In the genomic region with DNA sequence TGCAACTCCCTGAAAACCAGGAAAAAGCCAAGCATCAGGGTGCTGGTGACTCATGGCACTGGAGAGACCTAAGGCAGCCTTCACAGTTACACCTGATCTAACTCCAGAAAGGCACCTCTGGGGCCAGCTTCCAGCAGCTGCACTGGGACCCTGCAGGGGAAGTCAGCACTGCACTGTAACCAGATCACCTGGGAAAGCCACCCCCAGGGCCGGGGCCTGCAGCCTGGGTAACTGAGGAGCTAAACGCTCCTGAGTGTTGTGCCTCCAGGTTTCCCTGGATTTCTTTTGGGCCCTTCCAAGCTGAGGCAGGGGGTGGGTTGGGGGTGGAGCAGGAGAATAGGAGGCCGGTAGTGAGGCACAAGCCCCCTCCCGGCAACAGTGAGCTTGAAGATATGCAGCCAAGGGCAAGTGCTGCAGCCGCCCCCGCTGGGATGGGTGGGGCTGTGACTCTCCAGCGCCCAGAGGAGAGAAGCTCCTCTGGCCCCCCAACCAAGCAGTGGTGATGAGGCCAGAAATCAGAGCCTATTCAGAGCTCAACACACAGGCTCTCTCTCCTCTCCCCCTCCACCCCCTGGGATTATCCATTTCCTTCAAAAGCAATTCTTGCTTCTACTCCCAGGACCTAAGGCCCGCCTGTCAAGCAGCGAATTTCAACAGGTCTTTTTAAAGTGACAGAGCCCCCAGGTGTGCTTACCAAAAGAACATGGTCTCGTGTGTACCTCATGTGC, we compare ENCODE assay signal across 13 cellular contexts. TPM values are rescaled to one million over a fixed set of nuclear protein-coding genes. Genes with fewer than 3 reads are reported as not detected.
DNase-seq lines count a peak whose midpoint lies in the region; ATAC-seq and TF ChIP-seq lines count a peak whose summit lies in the region.
"Had no signal": no experiment of that assay in that cellular context is flagged by ENCODE, and none has a peak within 500 bp of the region (broad histone marks: within the 10 kb centered on the region; RNA-seq: fewer than 3 reads in every experiment).

No MANE protein-coding gene starts in this region.

- peak overlapping the region; percentile 73 for H3K4me3 ChIP-seq in AG04450 (ENCODE audit: low read depth, low read length)
- peak overlapping the region; percentile 5; the same call in 1 of the 2 replicates for H3K4me3 ChIP-seq in iPS DF 6.9 (ENCODE audit: low read length)

- H3K36me3 ChIP-seq in iPS DF 6.9 (ENCODE audit: control insufficient read depth, insufficient read depth, low read length), result 0 out of 2 replicates have a peak, but pooled peaks cover 10% of the 10 kb centered on the region

- peaks cover 11% of the 10 kb centered on the region; the same call in 1 of the 2 replicates for H3K4me1 ChIP-seq in iPS DF 6.9 (ENCODE audit: control insufficient read depth, insufficient read depth, low read length)

- DNase-seq in AG04450 (ENCODE audit: low read depth, low spot score) (no peak), WTC11 (ENCODE audit: low spot score) (peak; percentile 65), iPS DF 6.9 (ENCODE audit: low read depth, low spot score) (no peak), posterior vena cava (ENCODE audit: low spot score) (peak; percentile 78), NCI-H510A treated with DMSO at 0.1 percent for 48 hours (lab: John Stamatoyannopoulos, UW) (no peak), MCF 10A (ENCODE audit: unreplicated experiment) (no peak), A172 (ENCODE audit: low spot score) (no peak)
- no peak for DNase-seq in activated CD4-positive, alpha-beta T cell treated with anti-CD3 and anti-CD28 coated beads, Interleukin-2, amount 50 U/mL, for 48 hours
- DNase-seq: activated T-cell treated with anti-CD3 and anti-CD28 coated beads for 4 hours; caudate nucleus; NCI-H1417; stimulated activated CD4-positive, alpha-beta T cell treated with anti-CD3 and anti-CD28 coated beads, Interleukin-4, amount 100 ng/mL, for 1 hour had no signal

- H3K27ac ChIP-seq in AG04450 (ENCODE audit: low read depth, low read length) (peak overlapping the region; percentile 21), iPS DF 6.9 (ENCODE audit: low read length) (no peak overlapping the region)
- H3K27ac ChIP-seq: C4-2B had no signal

- H3K4me3 Mint-ChIP-seq in WTC11, result peak overlapping the region; percentile 82
- H3K4me3 Mint-ChIP-seq in MCF 10A (ENCODE audit: unreplicated experiment), result no peak overlapping the region

- H3K9me3 Mint-ChIP-seq in WTC11 (no peaks in the 10 kb centered on the region), MCF 10A (ENCODE audit: unreplicated experiment) (no peaks in the 10 kb centered on the region)

- peaks cover 69% of the 10 kb centered on the region for H3K4me1 Mint-ChIP-seq in WTC11
- no peaks in the 10 kb centered on the region for H3K4me1 Mint-ChIP-seq in MCF 10A (ENCODE audit: insufficient read depth, unreplicated experiment)

- BruUV-seq in MCF 10A (replicated peaks; lab: Mats Ljungman, UMichigan), result no TSS peak

- CTCF ChIA-PET in AG04450 (lab: Charles Lee), result interaction anchor here (0.6 to 1.2 kb wide), 5 partner anchors 71 to 710 kb away, joined by 3 to 6 read pairs (median 4); no protein-coding TSS in a partner anchor
- CTCF ChIA-PET in WTC11 (lab: Charles Lee), result interaction anchor here (0.7 to 4.9 kb wide), 22 partner anchors 11 to 712 kb away, joined by 3 to 40 read pairs (median 4); no protein-coding TSS in a partner anchor
- CTCF ChIA-PET in MCF 10A (lab: Yijun Ruan, JAX), result interaction anchor here (0.6 kb wide), 1 partner anchor 478 kb away, joined by 3 read pairs; no protein-coding TSS in a partner anchor

- WGBS in iPS DF 6.9 (ENCODE audit: insufficient coverage, insufficient read length), result no CpG with 5 or more reads among the region's 10 CpGs

- H3K27me3 Mint-ChIP-seq in WTC11 (ENCODE audit: low read depth) (peaks cover 21% of the 10 kb centered on the region), MCF 10A (ENCODE audit: insufficient read depth, unreplicated experiment) (peaks cover 31% of the 10 kb centered on the region)

- H3K27ac Mint-ChIP-seq in WTC11 (peak overlapping the region; percentile 92), MCF 10A (ENCODE audit: low read depth, unreplicated experiment) (no peak overlapping the region)

- no peaks in the 10 kb centered on the region for H3K27me3 ChIP-seq in AG04450 (ENCODE audit: control insufficient read depth, insufficient read depth, low read length)
- H3K27me3 ChIP-seq in iPS DF 6.9 (ENCODE audit: control insufficient read depth, insufficient read depth, low read length), result peaks cover 6% of the 10 kb centered on the region; the same call in 1 of the 2 replicates

- H3K9me3 ChIP-seq in AG04450 (ENCODE audit: control insufficient read depth, insufficient read depth, low read length) (no peaks in the 10 kb centered on the region; the same call in 1 of the 2 replicates), iPS DF 6.9 (ENCODE audit: control insufficient read depth, insufficient read depth, low read length) (no peaks in the 10 kb centered on the region)

- TF ChIP-seq CTCF in AG04450 (IDR thresholded peaks at IDR 0.05; ENCODE audit: low read depth, low read length) (no peak), WTC11 (IDR thresholded peaks at IDR 0.05) (no peak), MCF 10A (IDR thresholded peaks at IDR 0.05; ENCODE audit: unreplicated experiment) (no peak)

- H3K36me3 Mint-ChIP-seq in WTC11 (peaks cover 36% of the 10 kb centered on the region), MCF 10A (ENCODE audit: insufficient read depth, unreplicated experiment) (no peaks in the 10 kb centered on the region)

- intact Hi-C loops in posterior vena cava (cut with DNase I), result loop anchor here in 1 of 2 donors (5.0 kb wide), 1 partner anchor 480 kb away; no protein-coding TSS in a partner anchor
- intact Hi-C loops in MCF 10A (cut with micrococcal nuclease), result no loop called here

- POLR2A ChIA-PET in AG04450 (lab: Yijun Ruan, JAX) (no interaction called here), WTC11 (lab: Charles Lee) (interaction anchor here (0.6 to 3.9 kb wide), 7 partner anchors 9 to 40 kb away, joined by 3 to 19 read pairs (median 4); no protein-coding TSS in a partner anchor), MCF 10A (lab: Yijun Ruan, JAX) (no interaction called here)

- peak; percentile 41 for ATAC-seq in WTC11

TF ChIP-seq in WTC11, 78 proteins besides CTCF, POLR2A, EP300 and RAD21:
- TF ChIP-seq ZNF423 (CRISPR knock-in tag; IDR thresholded peaks at IDR 0.05) (peak; percentile 85), FOXP1 (CRISPR knock-in tag; IDR thresholded peaks at IDR 0.05; ENCODE audit: borderline replicate concordance) (0 out of 2 replicates have a peak, but pooled peaks have one; percentile 21), ZNF263 (CRISPR knock-in tag; IDR thresholded peaks at IDR 0.05; ENCODE audit: low read depth) (no peak), FOXK1 (CRISPR knock-in tag; IDR thresholded peaks at IDR 0.05) (0 out of 2 replicates have a peak, but pooled peaks have one; percentile 33), SOX15 (CRISPR knock-in tag; IDR thresholded peaks at IDR 0.05) (no peak)
- TF ChIP-seq, protein P1, sequence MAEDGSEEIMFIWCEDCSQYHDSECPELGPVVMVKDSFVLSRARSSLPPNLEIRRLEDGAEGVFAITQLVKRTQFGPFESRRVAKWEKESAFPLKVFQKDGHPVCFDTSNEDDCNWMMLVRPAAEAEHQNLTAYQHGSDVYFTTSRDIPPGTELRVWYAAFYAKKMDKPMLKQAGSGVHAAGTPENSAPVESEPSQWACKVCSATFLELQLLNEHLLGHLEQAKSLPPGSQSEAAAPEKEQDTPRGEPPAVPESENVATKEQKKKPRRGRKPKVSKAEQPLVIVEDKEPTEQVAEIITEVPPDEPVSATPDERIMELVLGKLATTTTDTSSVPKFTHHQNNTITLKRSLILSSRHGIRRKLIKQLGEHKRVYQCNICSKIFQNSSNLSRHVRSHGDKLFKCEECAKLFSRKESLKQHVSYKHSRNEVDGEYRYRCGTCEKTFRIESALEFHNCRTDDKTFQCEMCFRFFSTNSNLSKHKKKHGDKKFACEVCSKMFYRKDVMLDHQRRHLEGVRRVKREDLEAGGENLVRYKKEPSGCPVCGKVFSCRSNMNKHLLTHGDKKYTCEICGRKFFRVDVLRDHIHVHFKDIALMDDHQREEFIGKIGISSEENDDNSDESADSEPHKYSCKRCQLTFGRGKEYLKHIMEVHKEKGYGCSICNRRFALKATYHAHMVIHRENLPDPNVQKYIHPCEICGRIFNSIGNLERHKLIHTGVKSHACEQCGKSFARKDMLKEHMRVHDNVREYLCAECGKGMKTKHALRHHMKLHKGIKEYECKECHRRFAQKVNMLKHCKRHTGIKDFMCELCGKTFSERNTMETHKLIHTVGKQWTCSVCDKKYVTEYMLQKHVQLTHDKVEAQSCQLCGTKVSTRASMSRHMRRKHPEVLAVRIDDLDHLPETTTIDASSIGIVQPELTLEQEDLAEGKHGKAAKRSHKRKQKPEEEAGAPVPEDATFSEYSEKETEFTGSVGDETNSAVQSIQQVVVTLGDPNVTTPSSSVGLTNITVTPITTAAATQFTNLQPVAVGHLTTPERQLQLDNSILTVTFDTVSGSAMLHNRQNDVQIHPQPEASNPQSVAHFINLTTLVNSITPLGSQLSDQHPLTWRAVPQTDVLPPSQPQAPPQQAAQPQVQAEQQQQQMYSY (CRISPR knock-in tag; IDR thresholded peaks at IDR 0.05), result peak; percentile 64

RNA-seq across cellular contexts. Expression of a gene that starts 2.6 kb away (rescaled TPM):
- 80.5 and 93.4 TPM in 2 replicates for polyA plus RNA-seq in AG04450 (2011; rRNA removed)
- polyA minus RNA-seq in AG04450 (2011; rRNA and poly(A)+ RNA removed), result 37.4 and 39.3 TPM in 2 replicates
- total RNA-seq in WTC11 (2021) (52.4 to 64.3 TPM (median 59.6 TPM) in 3 replicates), posterior vena cava (100 to 1,000 TPM; 206 to 238 TPM), MCF 10A (2022) (not detected in 2 replicates)
- 0.02 TPM in 1 of 2 replicates, not detected in the other for total RNA-seq in A172 (2014; rRNA removed; shearing (Covaris generic))

Comparison
In these comparisons a context has a peak if more than half of its experiments do, and no peak if none do; other contexts are left out.
1. DNase-seq: peak in WTC11 (single experiment) and posterior vena cava (single experiment); none in AG04450 (single experiment), iPS DF 6.9 (single experiment), NCI-H510A treated with DMSO at 0.1 percent for 48 hours (single experiment), activated CD4-positive, alpha-beta T cell treated with anti-CD3 and anti-CD28 coated beads, Interleukin-2, amount 50 U/mL, for 48 hours (0 of 2), MCF 10A (single experiment) and A172 (single experiment).
2. RNA of a gene that starts 2.6 kb away (total RNA-seq): 206 to 238 TPM in posterior vena cava and 52.4 to 64.3 TPM in WTC11; not detected in MCF 10A and 0.02 TPM in A172; every median in the first group is over 10 times any median in the second.